Comparison of ENCODE assay signal across 3 cellular contexts in the genomic region with DNA sequence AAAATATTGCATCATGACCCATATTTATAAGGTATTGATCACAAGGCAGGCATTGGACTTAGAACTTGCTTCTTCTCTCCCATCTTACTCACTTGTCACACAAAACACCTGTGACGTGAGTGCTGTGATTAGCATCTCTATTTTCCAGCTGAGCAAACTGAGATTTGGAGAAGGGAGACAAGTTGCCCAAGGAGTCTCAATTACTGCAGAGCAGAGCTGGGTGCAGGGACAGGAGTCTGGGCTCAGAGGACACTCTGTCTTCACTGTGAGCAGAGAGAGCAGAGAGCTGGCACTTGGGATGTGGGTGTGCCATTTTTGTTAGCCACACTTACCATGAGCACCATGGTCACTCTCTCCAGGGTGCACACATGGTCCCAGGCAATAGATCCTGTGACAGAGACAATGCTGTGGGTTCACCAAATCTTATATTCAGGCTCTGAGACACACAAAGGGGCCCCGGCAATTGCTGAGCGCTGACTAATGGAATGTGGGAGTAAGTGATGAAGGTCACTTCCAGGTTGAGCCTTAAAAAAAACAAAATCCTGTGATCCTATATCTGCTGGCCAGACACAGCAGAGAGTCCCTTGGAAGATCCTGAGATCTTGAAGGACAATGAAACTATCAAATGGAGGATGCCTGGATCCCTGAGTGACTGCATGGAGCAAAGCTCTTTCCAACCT.
TF ChIP-seq lines count a peak whose summit lies in the region.

No MANE protein-coding gene starts in this region.

TF ChIP-seq in A549, 52 proteins besides CTCF, POLR2A, EP300 and RAD21:
- TF ChIP-seq, protein P1, sequence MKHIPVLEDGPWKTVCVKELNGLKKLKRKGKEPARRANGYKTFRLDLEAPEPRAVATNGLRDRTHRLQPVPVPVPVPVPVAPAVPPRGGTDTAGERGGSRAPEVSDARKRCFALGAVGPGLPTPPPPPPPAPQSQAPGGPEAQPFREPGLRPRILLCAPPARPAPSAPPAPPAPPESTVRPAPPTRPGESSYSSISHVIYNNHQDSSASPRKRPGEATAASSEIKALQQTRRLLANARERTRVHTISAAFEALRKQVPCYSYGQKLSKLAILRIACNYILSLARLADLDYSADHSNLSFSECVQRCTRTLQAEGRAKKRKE (CRISPR knock-in tag; IDR thresholded peaks at IDR 0.05; ENCODE audit: low read depth): no peak
- TF ChIP-seq, protein P2, sequence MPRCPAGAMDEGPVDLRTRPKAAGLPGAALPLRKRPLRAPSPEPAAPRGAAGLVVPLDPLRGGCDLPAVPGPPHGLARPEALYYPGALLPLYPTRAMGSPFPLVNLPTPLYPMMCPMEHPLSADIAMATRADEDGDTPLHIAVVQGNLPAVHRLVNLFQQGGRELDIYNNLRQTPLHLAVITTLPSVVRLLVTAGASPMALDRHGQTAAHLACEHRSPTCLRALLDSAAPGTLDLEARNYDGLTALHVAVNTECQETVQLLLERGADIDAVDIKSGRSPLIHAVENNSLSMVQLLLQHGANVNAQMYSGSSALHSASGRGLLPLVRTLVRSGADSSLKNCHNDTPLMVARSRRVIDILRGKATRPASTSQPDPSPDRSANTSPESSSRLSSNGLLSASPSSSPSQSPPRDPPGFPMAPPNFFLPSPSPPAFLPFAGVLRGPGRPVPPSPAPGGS (IDR thresholded peaks at IDR 0.05): no peak
- TF ChIP-seq CHD2 (IDR thresholded peaks at IDR 0.05; ENCODE audit: low read length, partially characterized antibody): no peak
- TF ChIP-seq HOXB5 (CRISPR knock-in tag; IDR thresholded peaks at IDR 0.05): no peak
- TF ChIP-seq MAZ (IDR thresholded peaks at IDR 0.05; ENCODE audit: borderline replicate concordance, low read depth, low read length): no peak
- TF ChIP-seq, protein P3, sequence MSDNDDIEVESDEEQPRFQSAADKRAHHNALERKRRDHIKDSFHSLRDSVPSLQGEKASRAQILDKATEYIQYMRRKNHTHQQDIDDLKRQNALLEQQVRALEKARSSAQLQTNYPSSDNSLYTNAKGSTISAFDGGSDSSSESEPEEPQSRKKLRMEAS (IDR thresholded peaks at IDR 0.05): no peak
- no peak for TF ChIP-seq JUNB (IDR thresholded peaks at IDR 0.05)
- TF ChIP-seq EHMT2 (IDR thresholded peaks at IDR 0.05; ENCODE audit: low read depth): no peak
- TF ChIP-seq, protein P4, sequence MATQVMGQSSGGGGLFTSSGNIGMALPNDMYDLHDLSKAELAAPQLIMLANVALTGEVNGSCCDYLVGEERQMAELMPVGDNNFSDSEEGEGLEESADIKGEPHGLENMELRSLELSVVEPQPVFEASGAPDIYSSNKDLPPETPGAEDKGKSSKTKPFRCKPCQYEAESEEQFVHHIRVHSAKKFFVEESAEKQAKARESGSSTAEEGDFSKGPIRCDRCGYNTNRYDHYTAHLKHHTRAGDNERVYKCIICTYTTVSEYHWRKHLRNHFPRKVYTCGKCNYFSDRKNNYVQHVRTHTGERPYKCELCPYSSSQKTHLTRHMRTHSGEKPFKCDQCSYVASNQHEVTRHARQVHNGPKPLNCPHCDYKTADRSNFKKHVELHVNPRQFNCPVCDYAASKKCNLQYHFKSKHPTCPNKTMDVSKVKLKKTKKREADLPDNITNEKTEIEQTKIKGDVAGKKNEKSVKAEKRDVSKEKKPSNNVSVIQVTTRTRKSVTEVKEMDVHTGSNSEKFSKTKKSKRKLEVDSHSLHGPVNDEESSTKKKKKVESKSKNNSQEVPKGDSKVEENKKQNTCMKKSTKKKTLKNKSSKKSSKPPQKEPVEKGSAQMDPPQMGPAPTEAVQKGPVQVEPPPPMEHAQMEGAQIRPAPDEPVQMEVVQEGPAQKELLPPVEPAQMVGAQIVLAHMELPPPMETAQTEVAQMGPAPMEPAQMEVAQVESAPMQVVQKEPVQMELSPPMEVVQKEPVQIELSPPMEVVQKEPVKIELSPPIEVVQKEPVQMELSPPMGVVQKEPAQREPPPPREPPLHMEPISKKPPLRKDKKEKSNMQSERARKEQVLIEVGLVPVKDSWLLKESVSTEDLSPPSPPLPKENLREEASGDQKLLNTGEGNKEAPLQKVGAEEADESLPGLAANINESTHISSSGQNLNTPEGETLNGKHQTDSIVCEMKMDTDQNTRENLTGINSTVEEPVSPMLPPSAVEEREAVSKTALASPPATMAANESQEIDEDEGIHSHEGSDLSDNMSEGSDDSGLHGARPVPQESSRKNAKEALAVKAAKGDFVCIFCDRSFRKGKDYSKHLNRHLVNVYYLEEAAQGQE (IDR thresholded peaks at IDR 0.05): no peak
- TF ChIP-seq KDM5A (IDR thresholded peaks at IDR 0.05): no peak
- TF ChIP-seq NPAS2 (CRISPR knock-in tag; IDR thresholded peaks at IDR 0.05; ENCODE audit: borderline replicate concordance): no peak
- no peak for TF ChIP-seq CEBPB (IDR thresholded peaks at IDR 0.05)
- no peak for TF ChIP-seq PHF8 (IDR thresholded peaks at IDR 0.05; ENCODE audit: borderline replicate concordance, low read depth)

TF ChIP-seq in IMR-90, 13 proteins besides CTCF, POLR2A, EP300 and RAD21:
- TF ChIP-seq MAFK (IDR thresholded peaks at IDR 0.05; ENCODE audit: low read depth, low read length): no peak
- TF ChIP-seq CEBPB (IDR thresholded peaks at IDR 0.05; ENCODE audit: low read depth, low read length): peak; percentile 39; the same call in 1 of the 2 replicates
- TF ChIP-seq, protein P5, sequence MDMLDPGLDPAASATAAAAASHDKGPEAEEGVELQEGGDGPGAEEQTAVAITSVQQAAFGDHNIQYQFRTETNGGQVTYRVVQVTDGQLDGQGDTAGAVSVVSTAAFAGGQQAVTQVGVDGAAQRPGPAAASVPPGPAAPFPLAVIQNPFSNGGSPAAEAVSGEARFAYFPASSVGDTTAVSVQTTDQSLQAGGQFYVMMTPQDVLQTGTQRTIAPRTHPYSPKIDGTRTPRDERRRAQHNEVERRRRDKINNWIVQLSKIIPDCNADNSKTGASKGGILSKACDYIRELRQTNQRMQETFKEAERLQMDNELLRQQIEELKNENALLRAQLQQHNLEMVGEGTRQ (IDR thresholded peaks at IDR 0.05; ENCODE audit: low read depth, low read length): no peak

TF ChIP-seq in K562, 482 proteins besides CTCF, POLR2A, EP300 and RAD21 (continues in another document):
- TF ChIP-seq ZNF124 (CRISPR knock-in tag; IDR thresholded peaks at IDR 0.05) (no peak), ZNF3 (CRISPR knock-in tag; IDR thresholded peaks at IDR 0.05) (no peak), MBD2 (IDR thresholded peaks at IDR 0.05; ENCODE audit: borderline replicate concordance, low read depth) (no peak), MXI1 (IDR thresholded peaks at IDR 0.05; ENCODE audit: low read depth, low read length) (no peak), CBFA2T3 (IDR thresholded peaks at IDR 0.05) (peak; percentile 48; the same call in 1 of the 2 replicates), KDM4B (IDR thresholded peaks at IDR 0.05; ENCODE audit: borderline replicate concordance in 2 of 2, low read depth in 1 of 2) (no peak), ERF (CRISPR knock-in tag; IDR thresholded peaks at IDR 0.05) (no peak), SMARCE1 (IDR thresholded peaks at IDR 0.05) (peak; percentile 13; the same call in 1 of the 2 replicates), ZNF253 (CRISPR knock-in tag; conservative IDR thresholded peaks at IDR 0.05) (no peak), MEF2A (IDR thresholded peaks at IDR 0.05; ENCODE audit: control insufficient read depth, low read depth, low read length) (no peak), FOXA3 (CRISPR knock-in tag; conservative IDR thresholded peaks at IDR 0.05 in 1 of 2, IDR thresholded peaks at IDR 0.05 in 1 of 2) (no peak), PHB2 (IDR thresholded peaks at IDR 0.05; ENCODE audit: low read depth) (no peak), CEBPG (CRISPR knock-in tag; IDR thresholded peaks at IDR 0.05) (no peak), CEBPG (tag; conservative IDR thresholded peaks at IDR 0.05 in 1 of 2, IDR thresholded peaks at IDR 0.05 in 1 of 2) (peak in 1 of 2 experiments; percentile 49; a peak in 2 of 4 replicates), DDX20 (tag; IDR thresholded peaks at IDR 0.05; ENCODE audit: low read depth) (no peak)
- TF ChIP-seq, protein P6, sequence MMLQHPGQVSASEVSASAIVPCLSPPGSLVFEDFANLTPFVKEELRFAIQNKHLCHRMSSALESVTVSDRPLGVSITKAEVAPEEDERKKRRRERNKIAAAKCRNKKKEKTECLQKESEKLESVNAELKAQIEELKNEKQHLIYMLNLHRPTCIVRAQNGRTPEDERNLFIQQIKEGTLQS (IDR thresholded peaks at IDR 0.05): peak; percentile 24; the same call in 1 of the 2 replicates
- TF ChIP-seq, protein P6 (CRISPR knock-in tag; conservative IDR thresholded peaks at IDR 0.05): no peak
- TF ChIP-seq, protein P7, sequence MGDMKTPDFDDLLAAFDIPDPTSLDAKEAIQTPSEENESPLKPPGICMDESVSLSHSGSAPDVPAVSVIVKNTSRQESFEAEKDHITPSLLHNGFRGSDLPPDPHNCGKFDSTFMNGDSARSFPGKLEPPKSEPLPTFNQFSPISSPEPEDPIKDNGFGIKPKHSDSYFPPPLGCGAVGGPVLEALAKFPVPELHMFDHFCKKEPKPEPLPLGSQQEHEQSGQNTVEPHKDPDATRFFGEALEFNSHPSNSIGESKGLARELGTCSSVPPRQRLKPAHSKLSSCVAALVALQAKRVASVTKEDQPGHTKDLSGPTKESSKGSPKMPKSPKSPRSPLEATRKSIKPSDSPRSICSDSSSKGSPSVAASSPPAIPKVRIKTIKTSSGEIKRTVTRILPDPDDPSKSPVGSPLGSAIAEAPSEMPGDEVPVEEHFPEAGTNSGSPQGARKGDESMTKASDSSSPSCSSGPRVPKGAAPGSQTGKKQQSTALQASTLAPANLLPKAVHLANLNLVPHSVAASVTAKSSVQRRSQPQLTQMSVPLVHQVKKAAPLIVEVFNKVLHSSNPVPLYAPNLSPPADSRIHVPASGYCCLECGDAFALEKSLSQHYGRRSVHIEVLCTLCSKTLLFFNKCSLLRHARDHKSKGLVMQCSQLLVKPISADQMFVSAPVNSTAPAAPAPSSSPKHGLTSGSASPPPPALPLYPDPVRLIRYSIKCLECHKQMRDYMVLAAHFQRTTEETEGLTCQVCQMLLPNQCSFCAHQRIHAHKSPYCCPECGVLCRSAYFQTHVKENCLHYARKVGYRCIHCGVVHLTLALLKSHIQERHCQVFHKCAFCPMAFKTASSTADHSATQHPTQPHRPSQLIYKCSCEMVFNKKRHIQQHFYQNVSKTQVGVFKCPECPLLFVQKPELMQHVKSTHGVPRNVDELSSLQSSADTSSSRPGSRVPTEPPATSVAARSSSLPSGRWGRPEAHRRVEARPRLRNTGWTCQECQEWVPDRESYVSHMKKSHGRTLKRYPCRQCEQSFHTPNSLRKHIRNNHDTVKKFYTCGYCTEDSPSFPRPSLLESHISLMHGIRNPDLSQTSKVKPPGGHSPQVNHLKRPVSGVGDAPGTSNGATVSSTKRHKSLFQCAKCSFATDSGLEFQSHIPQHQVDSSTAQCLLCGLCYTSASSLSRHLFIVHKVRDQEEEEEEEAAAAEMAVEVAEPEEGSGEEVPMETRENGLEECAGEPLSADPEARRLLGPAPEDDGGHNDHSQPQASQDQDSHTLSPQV (IDR thresholded peaks at IDR 0.05): no peak
